In the genomic region with DNA sequence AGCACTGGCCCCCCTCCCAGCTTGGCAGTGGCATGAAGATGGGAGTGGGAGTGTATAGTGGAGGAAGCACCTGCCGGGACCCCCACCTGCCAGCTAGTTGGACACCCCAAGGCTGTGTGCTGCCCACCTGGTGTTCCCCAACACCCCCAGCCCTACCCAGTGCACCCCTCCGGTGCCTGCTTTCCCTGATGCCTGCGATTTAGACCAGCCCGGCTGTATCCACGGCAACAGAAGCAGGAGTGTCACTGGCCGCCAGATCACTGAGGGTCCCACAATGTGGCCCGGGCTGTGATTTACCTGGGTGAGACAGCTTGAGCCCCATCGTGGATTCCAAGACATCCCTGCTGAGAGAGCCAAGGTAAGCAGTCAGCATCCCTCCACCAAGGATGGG, we compare ENCODE assay signal across 10 cellular contexts. TPM values are rescaled to one million over a fixed set of nuclear protein-coding genes. Genes with fewer than 3 reads are reported as not detected.
A peak's percentile ranks its signal among the peaks of the same experiment; 100 is the strongest.
DNase-seq lines count a peak whose midpoint lies in the region; ATAC-seq and TF ChIP-seq lines count a peak whose summit lies in the region.
"Had no signal": no experiment of that assay in that cellular context is flagged by ENCODE, and none has a peak within 500 bp of the region (broad histone marks: within the 10 kb centered on the region; RNA-seq: fewer than 3 reads in every experiment).

No MANE protein-coding gene starts in this region.

- intact Hi-C loops in left ventricle myocardium inferior (cut with micrococcal nuclease): no loop called here
- intact Hi-C loops in cardiac septum (cut with DNase I): no loop called here
- intact Hi-C loops in aorta (cut with DNase I): no loop called here

- no peaks in the 10 kb centered on the region for H3K27me3 Mint-ChIP-seq in endodermal cell (ENCODE audit: insufficient read depth)
- H3K27me3 Mint-ChIP-seq in nephron progenitor cell (ENCODE audit: low read depth, poor library complexity): peaks cover 3% of the 10 kb centered on the region
- no peaks in the 10 kb centered on the region for H3K27me3 Mint-ChIP-seq in T-helper 17 cell

- 17% methylated on average over 7 of the region's 8 CpGs; no CpG with 5 or more reads in 1 of the 2 experiments for WGBS in endodermal cell (ENCODE audit: insufficient coverage in 1 of 2, insufficient read length in 1 of 2), 2 experiments
- WGBS in aorta, 2 donors: 4 to 32% methylated on average over 8 of the region's 8 CpGs

- H3K4me3 ChIP-seq in left ventricle myocardium inferior (peak overlapping the region; percentile 59), endodermal cell (ENCODE audit: low read length) (no peak overlapping the region), aorta (ENCODE audit: low read length in 2 of 2) (peak overlapping the region; percentile 28 to 84)

- H3K27me3 ChIP-seq in left ventricle myocardium inferior (ENCODE audit: low read depth) (peaks cover 2% of the 10 kb centered on the region), endodermal cell (ENCODE audit: control insufficient read depth, insufficient read depth, low read length, poor library complexity, severe bottlenecking) (no peaks in the 10 kb centered on the region), aorta (ENCODE audit: control insufficient read depth in 1 of 2, insufficient read depth in 2 of 2, low read length in 1 of 2) (no peaks in the 10 kb centered on the region)

- TF ChIP-seq CTCF in left ventricle myocardium inferior (IDR thresholded peaks at IDR 0.05; ENCODE audit: borderline replicate concordance) (no peak), endodermal cell (conservative IDR thresholded peaks at IDR 0.05) (no peak), nephron progenitor cell (IDR thresholded peaks at IDR 0.05) (no peak)

- no peaks in the 10 kb centered on the region for H3K36me3 Mint-ChIP-seq in endodermal cell (ENCODE audit: low read depth)
- no peaks in the 10 kb centered on the region for H3K36me3 Mint-ChIP-seq in nephron progenitor cell (ENCODE audit: low read depth)
- H3K36me3 Mint-ChIP-seq in T-helper 17 cell (ENCODE audit: low read depth): no peaks in the 10 kb centered on the region
- H3K36me3 Mint-ChIP-seq: activated CD4-positive, alpha-beta memory T cell treated with anti-CD3 and anti-CD28 coated beads for 36 hours had no signal

- peaks cover 51% of the 10 kb centered on the region for H3K9me3 Mint-ChIP-seq in endodermal cell
- peaks cover 32% of the 10 kb centered on the region for H3K9me3 Mint-ChIP-seq in nephron progenitor cell
- H3K9me3 Mint-ChIP-seq: activated CD4-positive, alpha-beta memory T cell treated with anti-CD3 and anti-CD28 coated beads for 36 hours had no signal

- H3K4me1 Mint-ChIP-seq in endodermal cell: no peaks in the 10 kb centered on the region
- H3K4me1 Mint-ChIP-seq in nephron progenitor cell: peaks cover 16% of the 10 kb centered on the region
- no peaks in the 10 kb centered on the region for H3K4me1 Mint-ChIP-seq in T-helper 17 cell

- H3K4me1 ChIP-seq in left ventricle myocardium inferior: no peaks in the 10 kb centered on the region
- no peaks in the 10 kb centered on the region for H3K4me1 ChIP-seq in endodermal cell (ENCODE audit: control insufficient read depth, insufficient read depth, low read length)
- H3K4me1 ChIP-seq in aorta (ENCODE audit: control insufficient read depth in 1 of 2, insufficient read depth in 2 of 2, low read length in 2 of 2): no peaks in the 10 kb centered on the region

- no peak overlapping the region for H3K27ac Mint-ChIP-seq in endodermal cell
- H3K27ac Mint-ChIP-seq in nephron progenitor cell: no peak overlapping the region
- no peak overlapping the region for H3K27ac Mint-ChIP-seq in T-helper 17 cell
- H3K27ac Mint-ChIP-seq: activated CD4-positive, alpha-beta memory T cell treated with anti-CD3 and anti-CD28 coated beads for 36 hours had no signal

- H3K9ac ChIP-seq in endodermal cell (ENCODE audit: extremely low read depth, low read length, poor library complexity, severe bottlenecking): no peak overlapping the region
- H3K9ac ChIP-seq: KMS-11 had no signal

- no peaks in the 10 kb centered on the region for H3K36me3 ChIP-seq in left ventricle myocardium inferior
- no peaks in the 10 kb centered on the region for H3K36me3 ChIP-seq in endodermal cell (ENCODE audit: control insufficient read depth, insufficient read depth, low read length)
- H3K36me3 ChIP-seq in aorta (ENCODE audit: control insufficient read depth in 1 of 2, insufficient read depth in 2 of 2, low read length in 1 of 2): no peaks in the 10 kb centered on the region

- H3K9me3 ChIP-seq in left ventricle myocardium inferior (replicated peaks) (no peaks in the 10 kb centered on the region), endodermal cell (ENCODE audit: control insufficient read depth, low read length) (no peaks in the 10 kb centered on the region), aorta (ENCODE audit: control insufficient read depth, low read length) (no peaks in the 10 kb centered on the region), T-helper 17 cell (ENCODE audit: control insufficient read depth, low read length, poor library complexity, severe bottlenecking) (no peaks in the 10 kb centered on the region)

- ATAC-seq in aorta (ENCODE audit: low FRiP score) (no peak), GM18868 (IDR thresholded peaks at IDR 0.05; ENCODE audit: unreplicated experiment) (no peak), T-helper 17 cell (no peak), GM19328 (IDR thresholded peaks at IDR 0.05; ENCODE audit: unreplicated experiment) (no peak)

- H3K27ac ChIP-seq in left ventricle myocardium inferior (replicated peaks): no peak overlapping the region
- H3K27ac ChIP-seq in endodermal cell (ENCODE audit: low read depth, low read length): no peak overlapping the region
- H3K27ac ChIP-seq in aorta (ENCODE audit: low read depth in 1 of 2, low read length in 2 of 2): no peak overlapping the region
- H3K27ac ChIP-seq: KMS-11 had no signal

- DNase-seq in left ventricle myocardium inferior (no peak), cardiac septum (ENCODE audit: low spot score) (no peak), endodermal cell (peak; percentile 50), nephron progenitor cell (peak; percentile 8), aorta (no peak), T-helper 17 cell (no peak)
- DNase-seq: activated CD4-positive, alpha-beta memory T cell treated with anti-CD3 and anti-CD28 coated beads for 36 hours had no signal

- H3K4me3 Mint-ChIP-seq in endodermal cell (peak overlapping the region; percentile 54), nephron progenitor cell (no peak overlapping the region), T-helper 17 cell (no peak overlapping the region)
- H3K4me3 Mint-ChIP-seq: activated CD4-positive, alpha-beta memory T cell treated with anti-CD3 and anti-CD28 coated beads for 36 hours had no signal

RNA-seq across cellular contexts. Expression of a gene that starts 0.5 kb away (rescaled TPM):
- total RNA-seq in left ventricle myocardium inferior (0.25 TPM), cardiac septum (3.2 TPM), endodermal cell (1 to 10 TPM; 7.0 to 9.4 TPM), aorta (1 to 10 TPM; 4.0 to 7.1 TPM), T-helper 17 cell (not detected)
- polyA plus RNA-seq in endodermal cell (2013, experiment 1 of 2): 16.5 TPM
- polyA plus RNA-seq in endodermal cell (2013, experiment 2 of 2): 14.7 TPM
- 1 to 10 TPM in 1 of 2 donors, under 1 TPM in 1; under 0.01 to 1.6 TPM for polyA plus RNA-seq in aorta
- total RNA-seq: activated CD4-positive, alpha-beta memory T cell treated with anti-CD3 and anti-CD28 coated beads for 36 hours had no signal

RNA-seq across cellular contexts. Expression of a gene that starts 33.0 kb away (rescaled TPM):
- total RNA-seq in left ventricle myocardium inferior (37.0 TPM), cardiac septum (34.2 TPM), endodermal cell (10 to 100 TPM; 16.6 to 25.1 TPM), aorta (10 to 100 TPM; 65.0 to 89.3 TPM), T-helper 17 cell (100 to 1,000 TPM; 201 to 218 TPM)
- 20.3 TPM for polyA plus RNA-seq in endodermal cell (2013, experiment 1 of 2)
- 17.6 TPM for polyA plus RNA-seq in endodermal cell (2013, experiment 2 of 2)
- polyA plus RNA-seq in aorta: 100 to 1,000 TPM in 1 of 2 donors, 10 to 100 TPM in 1; 29.3 to 256 TPM

RNA-seq across cellular contexts. Expression of a gene that starts 44.8 kb away (rescaled TPM):
- total RNA-seq in left ventricle myocardium inferior (5.0 TPM), cardiac septum (7.2 TPM), endodermal cell (10 to 100 TPM; 11.7 to 14.4 TPM), aorta (10 to 100 TPM; 16.6 to 27.7 TPM), T-helper 17 cell (10 to 100 TPM in 1 of 2 donors, 1 to 10 TPM in 1; 9.8 to 10.1 TPM)
- polyA plus RNA-seq in endodermal cell (2013, experiment 1 of 2): 5.8 TPM
- 6.5 TPM for polyA plus RNA-seq in endodermal cell (2013, experiment 2 of 2)
- polyA plus RNA-seq in aorta: 1 to 10 TPM; 1.6 to 9.4 TPM

Comparison
In these comparisons a context has a peak if more than half of its experiments do, and no peak if none do; other contexts are left out.
1. DNase-seq: peak in endodermal cell (single experiment) and nephron progenitor cell (single experiment); none in left ventricle myocardium inferior (single experiment), cardiac septum (single experiment), aorta (0 of 2) and T-helper 17 cell (0 of 3).